Comparison of ENCODE assay signal across 15 cellular contexts in the genomic region with DNA sequence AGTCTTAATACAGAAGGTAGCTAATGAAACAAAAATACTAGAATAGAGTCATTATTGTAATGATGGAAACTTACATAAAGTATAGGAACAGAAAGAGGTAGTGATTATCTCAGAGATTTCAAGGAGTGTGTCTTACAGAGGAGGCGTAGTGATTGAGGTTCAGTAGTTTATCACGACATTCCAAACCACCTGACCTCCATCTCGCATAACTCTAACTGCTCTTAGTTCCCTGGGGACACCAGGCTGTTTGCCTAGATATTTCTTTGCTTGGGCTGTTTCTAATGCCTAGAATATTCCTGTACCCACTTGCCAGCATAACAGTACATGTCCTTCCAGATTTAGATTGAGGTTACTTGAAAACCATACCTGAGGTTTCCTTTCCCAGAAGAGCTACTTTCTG. TPM values are rescaled to one million over a fixed set of nuclear protein-coding genes. Genes with fewer than 3 reads are reported as not detected.
DNase-seq lines count a peak whose midpoint lies in the region; ATAC-seq and TF ChIP-seq lines count a peak whose summit lies in the region.
"Had no signal": no experiment of that assay in that cellular context is flagged by ENCODE, and none has a peak within 500 bp of the region (broad histone marks: within the 10 kb centered on the region; RNA-seq: fewer than 3 reads in every experiment).

No MANE protein-coding gene starts in this region.

- WGBS in prostate gland, result 78% methylated on average over 3 of the region's 3 CpGs

- H3K4me1 Mint-ChIP-seq in stimulated activated naive CD8-positive, alpha-beta T cell treated with anti-CD3 and anti-CD28 coated beads, Interleukin-15, Interleukin-2, amounts not matched to agents 100 ng/mL and 50 ng/mL, for 24 hours (ENCODE audit: low read depth), result peaks cover 65% of the 10 kb centered on the region

- H3K9me3 ChIP-seq in prostate gland, result no peaks in the 10 kb centered on the region
- H3K9me3 ChIP-seq: lower lobe of right lung, right lobe of liver had no signal

- H3K36me3 ChIP-seq in prostate gland, result no peaks in the 10 kb centered on the region
- H3K36me3 ChIP-seq: lower lobe of right lung, right lobe of liver had no signal

- H3K4me1 ChIP-seq in prostate gland (replicated peaks), result no peaks in the 10 kb centered on the region
- H3K4me1 ChIP-seq: right lobe of liver had no signal

- DNase-seq in stimulated activated naive CD8-positive, alpha-beta T cell treated with anti-CD3 and anti-CD28 coated beads, Interleukin-15, Interleukin-2, amounts not matched to agents 100 U/mL and 50 U/mL, for 24 hours, result no peak
- DNase-seq in M059J (ENCODE audit: low read depth), result peak; percentile 42
- peak; percentile 18 for DNase-seq in fibroblast of mammary gland (ENCODE audit: low read depth)
- no peak for DNase-seq in prostate gland (ENCODE audit: low spot score)
- no peak for DNase-seq in left ventricle myocardium superior
- no peak for DNase-seq in SIG-M5 treated with dmso at 0.1 percent for 504 hours (lab: John Stamatoyannopoulos, UW; ENCODE audit: unreplicated experiment)
- DNase-seq: DMS 273 treated with DMSO at 0.1 percent for 48 hours, foreskin keratinocyte, lower lobe of right lung, NCI-H1092 treated with DMSO at 0.1 percent for 48 hours, right lobe of liver, SIG-M5 had no signal

- no peak for ATAC-seq in stimulated activated naive CD8-positive, alpha-beta T cell treated with anti-CD3 and anti-CD28 coated beads, Interleukin-15, Interleukin-2, amounts not matched to agents 100 U/mL and 50 U/mL, for 24 hours
- no peak for ATAC-seq in HG03139 (IDR thresholded peaks at IDR 0.05; ENCODE audit: unreplicated experiment)
- ATAC-seq in left ventricle myocardium superior, result no peak
- ATAC-seq: foreskin keratinocyte, right lobe of liver had no signal

- H3K27ac Mint-ChIP-seq in stimulated activated naive CD8-positive, alpha-beta T cell treated with anti-CD3 and anti-CD28 coated beads, Interleukin-15, Interleukin-2, amounts not matched to agents 100 ng/mL and 50 ng/mL, for 24 hours, result peak overlapping the region; percentile 36

- no peak overlapping the region for H3K27ac ChIP-seq in prostate gland
- H3K27ac ChIP-seq: foreskin keratinocyte, lower lobe of right lung, right lobe of liver had no signal

- no peak overlapping the region for H3K4me3 Mint-ChIP-seq in stimulated activated naive CD8-positive, alpha-beta T cell treated with anti-CD3 and anti-CD28 coated beads, Interleukin-15, Interleukin-2, amounts not matched to agents 100 ng/mL and 50 ng/mL, for 24 hours

- H3K36me3 Mint-ChIP-seq in stimulated activated naive CD8-positive, alpha-beta T cell treated with anti-CD3 and anti-CD28 coated beads, Interleukin-15, Interleukin-2, amounts not matched to agents 100 ng/mL and 50 ng/mL, for 24 hours (ENCODE audit: low read depth), result peaks cover 10% of the 10 kb centered on the region
- H3K36me3 Mint-ChIP-seq: activated naive CD4-positive, alpha-beta T cell treated with anti-CD3 and anti-CD28 coated beads, Interleukin-2, amount 50 U/mL, for 72 hours had no signal

- H3K4me3 ChIP-seq in fibroblast of mammary gland (ENCODE audit: control insufficient read depth, low read depth, low read length) (no peak overlapping the region), prostate gland (no peak overlapping the region)
- H3K4me3 ChIP-seq: lower lobe of right lung, right lobe of liver had no signal

- no peaks in the 10 kb centered on the region for H3K27me3 Mint-ChIP-seq in stimulated activated naive CD8-positive, alpha-beta T cell treated with anti-CD3 and anti-CD28 coated beads, Interleukin-15, Interleukin-2, amounts not matched to agents 100 ng/mL and 50 ng/mL, for 24 hours

- H3K9me3 Mint-ChIP-seq in stimulated activated naive CD8-positive, alpha-beta T cell treated with anti-CD3 and anti-CD28 coated beads, Interleukin-15, Interleukin-2, amounts not matched to agents 100 ng/mL and 50 ng/mL, for 24 hours, result no peaks in the 10 kb centered on the region
- H3K9me3 Mint-ChIP-seq: activated naive CD4-positive, alpha-beta T cell treated with anti-CD3 and anti-CD28 coated beads, Interleukin-2, amount 50 U/mL, for 72 hours had no signal

- intact Hi-C loops in prostate gland (cut with DNase I), result no loop called here
- intact Hi-C loops in left ventricle myocardium superior (cut with micrococcal nuclease), result no loop called here

- TF ChIP-seq CTCF in fibroblast of mammary gland (conservative IDR thresholded peaks at IDR 0.05; ENCODE audit: control insufficient read depth, insufficient read depth, low read depth, low read length) (no peak), prostate gland (IDR thresholded peaks at IDR 0.05) (no peak)

- TF ChIP-seq POLR2A in prostate gland (IDR thresholded peaks at IDR 0.05), result no peak

- H3K27me3 ChIP-seq in prostate gland (replicated peaks; ENCODE audit: insufficient read depth), result no peaks in the 10 kb centered on the region
- H3K27me3 ChIP-seq: foreskin keratinocyte, right lobe of liver had no signal

RNA-seq across cellular contexts. Expression of a gene that starts 29.1 kb away (rescaled TPM):
- 90.4 and 114 TPM in 2 replicates for total RNA-seq in M059J (2014; rRNA removed; shearing (Covaris generic))
- 10 to 100 TPM; 32.6 to 51.2 TPM for total RNA-seq in prostate gland
- 34.8 TPM for total RNA-seq in left ventricle myocardium superior

Comparison
In these comparisons a context has a peak if more than half of its experiments do, and no peak if none do; other contexts are left out.
1. DNase-seq: peak in M059J (single experiment) and fibroblast of mammary gland (single experiment); none in stimulated activated naive CD8-positive, alpha-beta T cell treated with anti-CD3 and anti-CD28 coated beads, Interleukin-15, Interleukin-2, amounts not matched to agents 100 U/mL and 50 U/mL, for 24 hours (single experiment), prostate gland (single experiment), left ventricle myocardium superior (single experiment) and SIG-M5 treated with dmso at 0.1 percent for 504 hours (single experiment).